Comparison of ENCODE assay signal across 15 cellular contexts in genomic region chr10:50635286-50635685, GRCh38. TPM values are rescaled to one million over a fixed set of nuclear protein-coding genes. Genes with fewer than 3 reads are reported as not detected.
A peak's percentile ranks its signal among the peaks of the same experiment; 100 is the strongest.
DNase-seq lines count a peak whose midpoint lies in the region; ATAC-seq and TF ChIP-seq lines count a peak whose summit lies in the region.
"Had no signal": no experiment of that assay in that cellular context is flagged by ENCODE, and none has a peak within 500 bp of the region (broad histone marks: within the 10 kb centered on the region; RNA-seq: fewer than 3 reads in every experiment).

No MANE protein-coding gene starts in this region.

- H3K27me3 Mint-ChIP-seq in natural killer cell (ENCODE audit: low read depth in 2 of 2): peaks cover 0 to 14% of the 10 kb centered on the region in 2 donors
- H3K27me3 Mint-ChIP-seq: IgD-negative memory B cell had no signal

- H3K9me3 Mint-ChIP-seq in natural killer cell: no peaks in the 10 kb centered on the region
- H3K9me3 Mint-ChIP-seq: IgD-negative memory B cell had no signal

- H3K36me3 Mint-ChIP-seq in natural killer cell: no peaks in the 10 kb centered on the region

- no peaks in the 10 kb centered on the region for H3K36me3 ChIP-seq in adrenal gland (replicated peaks in 1 of 2)

- TF ChIP-seq CTCF in choroid plexus epithelial cell (conservative IDR thresholded peaks at IDR 0.05; ENCODE audit: low read depth, low read length) (no peak), natural killer cell (IDR thresholded peaks at IDR 0.05) (no peak), adrenal gland (IDR thresholded peaks at IDR 0.05) (no peak)

- no peaks in the 10 kb centered on the region for H3K4me1 ChIP-seq in adrenal gland (replicated peaks in 1 of 2)

- ATAC-seq in natural killer cell (no peak), GM18858 (IDR thresholded peaks at IDR 0.05; ENCODE audit: unreplicated experiment) (no peak)

- no peak overlapping the region for H3K27ac ChIP-seq in adrenal gland

- H3K9me3 ChIP-seq in adrenal gland (replicated peaks in 1 of 3): no peaks in the 10 kb centered on the region

- 72 to 93% (median 92%) methylated on average over 1 of the region's 1 CpG for WGBS in adrenal gland, 4 donors

- DNase-seq in AG20443 (ENCODE audit: low spot score) (peak; percentile 56), LHCN-M2 (ENCODE audit: low read depth) (peak; percentile 76), choroid plexus epithelial cell (ENCODE audit: low read depth) (peak; percentile 93), natural killer cell (no peak), NOMO-1 treated with DMSO at 0.1 percent for 48 hours (lab: John Stamatoyannopoulos, UW; ENCODE audit: unreplicated experiment) (no peak), adrenal gland (no peak)
- no peak for DNase-seq in stimulated activated CD4-positive, alpha-beta T cell treated with anti-CD3 and anti-CD28 coated beads, Interleukin-15, amount 100 ng/mL, for 24 hours
- DNase-seq: amygdala; GOT3; NCI-H510A; stimulated activated CD4-positive, alpha-beta T cell treated with anti-CD3 and anti-CD28 coated beads, Interleukin-4, amount 100 ng/mL, for 1 hour; T-helper 1 cell; trophoblast cell had no signal

- intact Hi-C loops in natural killer cell (cut with micrococcal nuclease): loop anchor here (5.0 kb wide), 1 partner anchor 83 kb away; no protein-coding TSS in a partner anchor
- intact Hi-C loops in adrenal gland (cut with DNase I): no loop called here

- TF ChIP-seq POLR2A in adrenal gland (IDR thresholded peaks at IDR 0.05): no peak

- H3K4me3 ChIP-seq in choroid plexus epithelial cell (ENCODE audit: low read depth, low read length): no peak overlapping the region
- no peak overlapping the region for H3K4me3 ChIP-seq in adrenal gland

- H3K27ac Mint-ChIP-seq in natural killer cell: no peak overlapping the region
- H3K27ac Mint-ChIP-seq: IgD-negative memory B cell had no signal

- peak overlapping the region; percentile 38 for H3K4me3 Mint-ChIP-seq in natural killer cell

- H3K4me1 Mint-ChIP-seq in natural killer cell: peaks cover 26 to 34% of the 10 kb centered on the region in 2 donors

- no peaks in the 10 kb centered on the region for H3K27me3 ChIP-seq in adrenal gland

RNA-seq across cellular contexts. Expression of gene SGMS1, which starts 11.5 kb away (rescaled TPM):
- total RNA-seq in LHCN-M2 (2014; rRNA removed): 32.4 and 32.6 TPM in 2 replicates
- polyA plus RNA-seq in LHCN-M2 (2012): 8.7 TPM
- 10 to 100 TPM; 24.5 to 32.7 (median 30.4) TPM for total RNA-seq in natural killer cell
- 100 to 1,000 TPM in 2 of 8 donors, 10 to 100 TPM in 6; 49.0 to 152 (median 62.2) TPM for total RNA-seq in adrenal gland
- polyA plus RNA-seq in adrenal gland: 10 to 100 TPM in 1 of 3 donors, 1 to 10 TPM in 2; 9.1 to 67.4 (median 9.6) TPM

Comparison
In these comparisons a context has a peak if more than half of its experiments do, and no peak if none do; other contexts are left out.
1. DNase-seq: peak in AG20443 (single experiment), LHCN-M2 (single experiment) and choroid plexus epithelial cell (single experiment); none in natural killer cell (single experiment), stimulated activated CD4-positive, alpha-beta T cell treated with anti-CD3 and anti-CD28 coated beads, Interleukin-15, amount 100 ng/mL, for 24 hours (single experiment), NOMO-1 treated with DMSO at 0.1 percent for 48 hours (single experiment) and adrenal gland (0 of 7).